23 cellular contexts compared by ENCODE assay signal in the genomic region with DNA sequence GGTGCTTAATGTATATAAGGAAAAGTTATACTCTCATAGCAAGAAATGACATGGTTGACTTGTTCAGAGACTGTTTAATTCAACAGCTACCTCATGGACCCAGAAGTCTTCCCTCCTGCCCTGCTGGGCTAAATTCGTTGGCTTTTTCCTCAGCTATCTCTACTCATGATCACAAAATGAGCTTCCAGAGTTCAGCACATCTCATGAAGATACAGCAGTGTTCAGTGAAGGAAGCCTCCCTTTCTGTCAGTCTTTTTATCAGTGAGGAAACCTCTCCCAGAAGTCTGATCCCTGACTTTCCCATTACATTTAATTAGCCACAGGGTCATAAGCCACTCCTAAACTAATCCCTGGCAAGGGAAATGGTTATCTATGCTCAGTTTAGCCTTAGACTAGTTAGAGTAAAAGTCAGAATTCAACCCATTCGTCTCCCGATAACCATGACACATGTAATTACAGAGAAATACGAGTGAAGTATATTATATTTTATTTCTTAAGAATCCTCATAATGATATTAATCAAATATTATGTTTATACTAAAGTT.
"Had no signal": no experiment of that assay in that cellular context is flagged by ENCODE, and none has a peak within 500 bp of the region (broad histone marks: within the 10 kb centered on the region; RNA-seq: fewer than 3 reads in every experiment).

No MANE protein-coding gene starts in this region.

- DNase-seq: activated B cell treated with CpG ODN at 0.5 μM for 24 hours; activated CD4-positive, alpha-beta memory T cell treated with anti-CD3 and anti-CD28 coated beads for 36 hours; activated CD4-positive, alpha-beta T cell treated with anti-CD3 and anti-CD28 coated beads for 1 hour; activated CD4-positive, alpha-beta T cell treated with anti-CD3 and anti-CD28 coated beads, Interleukin-2, amount 10 ng/mL, durations not matched to agents 7 days and 5 days; activated CD8-positive, alpha-beta memory T cell treated with anti-CD3 and anti-CD28 coated beads for 24 hours; activated effector memory CD4-positive, alpha-beta T cell treated with anti-CD3 and anti-CD28 coated beads, Interleukin-2, amount 50 U/mL, for 16 hours; activated naive CD4-positive, alpha-beta T cell treated with anti-CD3 and anti-CD28 coated beads for 36 hours; activated T-cell treated with anti-CD3 and anti-CD28 coated beads, Interleukin-2, amount 50 U/mL, for 4 hours; amygdala; KG1; MG63; MV-4-11; NCI-H1105; NCI-H1436 treated with DMSO at 0.1 percent for 48 hours; NCI-H187; NCI-H2081; NCI-H510A treated with DMSO at 0.1 percent for 48 hours; NCI-H774; NK-92 treated with Interleukin-12 subunit alpha and Interleukin-12 subunit beta, amount 100 ng/mL, for 24 hours; Peyer's patch; Right ventricle myocardium superior; SJCRH30 had no signal

- H3K27me3 ChIP-seq: MG63, Peyer's patch, SJCRH30 had no signal

- H3K36me3 ChIP-seq: MG63, Peyer's patch, SJCRH30 had no signal

- H3K27ac ChIP-seq: RWPE1, SJCRH30 had no signal

- H3K4me3 ChIP-seq: MG63, Peyer's patch, SJCRH30 had no signal

- H3K9me3 ChIP-seq: MG63, Peyer's patch, SJCRH30 had no signal

- H3K4me1 ChIP-seq: SJCRH30 had no signal
